ENCODE assay signal across 23 cellular contexts in the genomic region with DNA sequence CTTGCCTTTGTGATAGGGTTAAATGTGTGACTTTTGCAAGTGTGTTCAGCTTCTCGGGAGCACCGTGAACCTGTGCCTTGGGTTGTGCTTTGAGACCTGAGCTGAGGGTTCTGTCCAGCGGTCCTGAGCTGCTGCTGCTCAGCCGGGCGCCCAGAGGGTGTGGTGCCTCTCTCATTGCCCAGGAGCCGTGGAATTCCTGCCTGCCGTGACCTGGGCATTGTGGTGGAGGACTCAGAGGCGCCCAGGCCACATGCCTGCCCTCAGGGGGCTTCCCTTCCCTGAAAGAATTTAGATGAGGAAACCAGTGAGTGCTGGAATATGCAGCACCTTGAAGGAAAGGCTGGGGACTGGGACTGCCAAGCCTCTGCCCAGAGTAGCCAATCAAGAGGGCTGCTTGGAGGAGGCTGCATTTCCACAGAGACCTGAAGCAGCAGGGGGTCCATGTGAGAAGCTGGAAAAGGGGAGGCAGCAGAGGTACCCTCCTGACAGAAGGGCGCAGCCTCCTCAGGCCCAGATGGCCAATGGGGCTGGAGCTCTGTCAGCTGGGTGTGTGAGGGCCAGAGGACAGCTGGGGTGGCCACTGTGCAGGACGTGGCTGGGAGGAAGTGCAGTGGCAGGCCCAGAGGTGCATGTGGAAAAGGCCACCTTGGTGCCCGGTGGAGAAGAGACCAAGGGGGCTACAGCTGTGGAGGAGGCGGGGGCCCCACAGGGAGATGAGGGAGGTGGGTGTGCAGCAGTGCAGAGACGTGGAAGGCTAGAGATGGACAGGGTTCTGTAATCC.
DNase-seq lines count a peak whose midpoint lies in the region; ATAC-seq and TF ChIP-seq lines count a peak whose summit lies in the region.
"Had no signal": no experiment of that assay in that cellular context is flagged by ENCODE, and none has a peak within 500 bp of the region (broad histone marks: within the 10 kb centered on the region; RNA-seq: fewer than 3 reads in every experiment).

No MANE protein-coding gene starts in this region.

- H3K27ac Mint-ChIP-seq in activated naive CD4-positive, alpha-beta T cell treated with anti-CD3 and anti-CD28 coated beads, Interleukin-2, amount 10 ng/mL, durations not matched to agents 7 days and 5 days = no peak overlapping the region
- H3K27ac Mint-ChIP-seq in nephron progenitor cell = no peak overlapping the region
- H3K27ac Mint-ChIP-seq: activated T-helper 1 cell treated with anti-CD3 and anti-CD28 coated beads, Interleukin-12 subunit alpha, Interleukin-12 subunit beta, Interleukin-2, Interleukin-4 antibody, amounts not matched to agents 30 ng/mL and 10 ng/mL and 1 ng/mL, durations not matched to agents 14 hours and 24 hours and 36 hours; progenitor cell of endocrine pancreas had no signal

- TF ChIP-seq CTCF in left lung (IDR thresholded peaks at IDR 0.05) (no peak), tibial artery (IDR thresholded peaks at IDR 0.05) (no peak), smooth muscle cell (IDR thresholded peaks at IDR 0.05; ENCODE audit: borderline replicate concordance, insufficient read depth, poor library complexity, severe bottlenecking) (no peak), nephron progenitor cell (IDR thresholded peaks at IDR 0.05) (no peak)

- CTCF ChIA-PET in activated naive CD4-positive, alpha-beta T cell treated with anti-CD3 and anti-CD28 coated beads, Interleukin-2, amount 10 ng/mL, durations not matched to agents 7 days and 5 days (lab: Charles Lee) = interaction anchor here (0.8 kb wide), 1 partner anchor 24 kb away, joined by 3 read pairs; no protein-coding TSS in a partner anchor

- no peaks in the 10 kb centered on the region for H3K36me3 Mint-ChIP-seq in activated naive CD4-positive, alpha-beta T cell treated with anti-CD3 and anti-CD28 coated beads, Interleukin-2, amount 10 ng/mL, durations not matched to agents 7 days and 5 days
- peaks cover 36% of the 10 kb centered on the region for H3K36me3 Mint-ChIP-seq in nephron progenitor cell (ENCODE audit: low read depth)

- peaks cover 3% of the 10 kb centered on the region for H3K4me1 Mint-ChIP-seq in activated naive CD4-positive, alpha-beta T cell treated with anti-CD3 and anti-CD28 coated beads, Interleukin-2, amount 10 ng/mL, durations not matched to agents 7 days and 5 days
- H3K4me1 Mint-ChIP-seq in nephron progenitor cell = no peaks in the 10 kb centered on the region

- H3F3A ChIP-seq in smooth muscle cell (ENCODE audit: low read depth) = no peaks in the 10 kb centered on the region

- intact Hi-C loops in left lung (cut with DNase I) = no loop called here
- intact Hi-C loops in tibial artery (cut with DNase I; ENCODE audit: low total_unique reads) = no loop called here

- no peaks in the 10 kb centered on the region for H3K79me2 ChIP-seq in smooth muscle cell (ENCODE audit: low read depth)

- peak; percentile 5 for DNase-seq in activated naive CD4-positive, alpha-beta T cell treated with anti-CD3 and anti-CD28 coated beads, Interleukin-2, amount 10 ng/mL, durations not matched to agents 7 days and 5 days
- DNase-seq in activated naive CD4-positive, alpha-beta T cell treated with Interleukin-2 at 50 U/mL for 16 hours = no peak
- DNase-seq in SJCRH30 = no peak
- DNase-seq in left lung = peak; percentile 25 to 45
- DNase-seq in tibial artery = peak; percentile 16 to 46
- no peak for DNase-seq in smooth muscle cell (lab: John Stamatoyannopoulos, UW; ENCODE audit: unreplicated experiment)
- no peak for DNase-seq in nephron progenitor cell
- DNase-seq in amygdala (lab: John Stamatoyannopoulos, UW) = no peak
- DNase-seq: Calu3; foreskin fibroblast; HCEC 1CT; hypothalamus; Kasumi-1; mesenchymal stem cell; naive thymus-derived CD4-positive, alpha-beta T cell; NCI-H1048; NCI-H2029 treated with DMSO at 0.1 percent for 48 hours; PC-9; stimulated activated CD4-positive, alpha-beta T cell treated with anti-CD3 and anti-CD28 coated beads, Interleukin-4, amount 100 ng/mL, for 4 hours; stomach had no signal

- H3K36me3 ChIP-seq in SJCRH30 (no peaks in the 10 kb centered on the region), left lung (no peaks in the 10 kb centered on the region), tibial artery (no peaks in the 10 kb centered on the region), smooth muscle cell (ENCODE audit: low read depth) (no peaks in the 10 kb centered on the region)
- H3K36me3 ChIP-seq: adrenal gland had no signal

- no peaks in the 10 kb centered on the region for H3K27me3 Mint-ChIP-seq in activated naive CD4-positive, alpha-beta T cell treated with anti-CD3 and anti-CD28 coated beads, Interleukin-2, amount 10 ng/mL, durations not matched to agents 7 days and 5 days
- peaks cover 4% of the 10 kb centered on the region for H3K27me3 Mint-ChIP-seq in nephron progenitor cell (ENCODE audit: low read depth, poor library complexity)
- H3K27me3 Mint-ChIP-seq: naive thymus-derived CD4-positive, alpha-beta T cell had no signal

- no peaks in the 10 kb centered on the region; the same call in 1 of the 2 replicates for H3K4me1 ChIP-seq in SJCRH30
- H3K4me1 ChIP-seq in left lung = no peaks in the 10 kb centered on the region
- H3K4me1 ChIP-seq in tibial artery = peaks cover 0 to 7% (median 0%) of the 10 kb centered on the region in 4 donors
- H3K4me1 ChIP-seq in smooth muscle cell (ENCODE audit: low read depth) = no peaks in the 10 kb centered on the region
- H3K4me1 ChIP-seq: adrenal gland had no signal

- H3K4me3 Mint-ChIP-seq in activated naive CD4-positive, alpha-beta T cell treated with anti-CD3 and anti-CD28 coated beads, Interleukin-2, amount 10 ng/mL, durations not matched to agents 7 days and 5 days = no peak overlapping the region
- H3K4me3 Mint-ChIP-seq in nephron progenitor cell = no peak overlapping the region
- H3K4me3 Mint-ChIP-seq: activated T-helper 1 cell treated with anti-CD3 and anti-CD28 coated beads, Interleukin-12 subunit alpha, Interleukin-12 subunit beta, Interleukin-2, Interleukin-4 antibody, amounts not matched to agents 30 ng/mL and 10 ng/mL and 1 ng/mL, durations not matched to agents 14 hours and 24 hours and 36 hours had no signal

- peaks cover 64% of the 10 kb centered on the region for H4K20me1 ChIP-seq in smooth muscle cell (ENCODE audit: low read depth)

- H3K9me3 ChIP-seq in SJCRH30 (replicated peaks) = no peaks in the 10 kb centered on the region
- H3K9me3 ChIP-seq in left lung = no peaks in the 10 kb centered on the region
- H3K9me3 ChIP-seq in tibial artery = no peaks in the 10 kb centered on the region
- H3K9me3 ChIP-seq in smooth muscle cell (replicated peaks; ENCODE audit: low read depth) = no peaks in the 10 kb centered on the region
- H3K9me3 ChIP-seq: adrenal gland, stomach had no signal

- no peak for ATAC-seq in left lung
- ATAC-seq: naive thymus-derived CD4-positive, alpha-beta T cell had no signal

- H3K27ac ChIP-seq in SJCRH30 (peak overlapping the region; percentile 83), left lung (no peak overlapping the region), tibial artery (no peak overlapping the region), smooth muscle cell (ENCODE audit: low read depth) (no peak overlapping the region)
- H3K27ac ChIP-seq: adrenal gland, PC-9, stomach had no signal

- no peak overlapping the region for H2AFZ ChIP-seq in smooth muscle cell (ENCODE audit: low read depth)
- H2AFZ ChIP-seq: PC-9 had no signal

- H3K4me3 ChIP-seq in SJCRH30 = no peak overlapping the region
- H3K4me3 ChIP-seq in left lung = no peak overlapping the region
- no peak overlapping the region for H3K4me3 ChIP-seq in tibial artery
- no peak overlapping the region for H3K4me3 ChIP-seq in smooth muscle cell
- H3K4me3 ChIP-seq: adrenal gland, PC-9, stomach had no signal

- H3K4me2 ChIP-seq in smooth muscle cell = no peak overlapping the region
- H3K4me2 ChIP-seq: PC-9 had no signal

- no peak overlapping the region for H3K9ac ChIP-seq in smooth muscle cell (ENCODE audit: low read depth)

- WGBS in smooth muscle cell (ENCODE audit: low lambda C conversion rate) = 94% methylated on average over 13 of the region's 13 CpGs

- H3K27me3 ChIP-seq in SJCRH30 (no peaks in the 10 kb centered on the region), left lung (no peaks in the 10 kb centered on the region), tibial artery (no peaks in the 10 kb centered on the region), smooth muscle cell (ENCODE audit: low read depth) (no peaks in the 10 kb centered on the region)
- H3K27me3 ChIP-seq: adrenal gland, stomach had no signal

- no peaks in the 10 kb centered on the region for H3K9me3 Mint-ChIP-seq in activated naive CD4-positive, alpha-beta T cell treated with anti-CD3 and anti-CD28 coated beads, Interleukin-2, amount 10 ng/mL, durations not matched to agents 7 days and 5 days
- peaks cover 22% of the 10 kb centered on the region for H3K9me3 Mint-ChIP-seq in nephron progenitor cell
- H3K9me3 Mint-ChIP-seq: activated T-helper 1 cell treated with anti-CD3 and anti-CD28 coated beads, Interleukin-12 subunit alpha, Interleukin-12 subunit beta, Interleukin-2, Interleukin-4 antibody, amounts not matched to agents 30 ng/mL and 10 ng/mL and 1 ng/mL, durations not matched to agents 14 hours and 24 hours and 36 hours had no signal

Comparison
In these comparisons a context has a peak if more than half of its experiments do, and no peak if none do; other contexts are left out.
1. DNase-seq: peak in activated naive CD4-positive, alpha-beta T cell treated with anti-CD3 and anti-CD28 coated beads, Interleukin-2, amount 10 ng/mL, durations not matched to agents 7 days and 5 days (single experiment), left lung (2 of 2) and tibial artery (2 of 2); none in activated naive CD4-positive, alpha-beta T cell treated with Interleukin-2 at 50 U/mL for 16 hours (single experiment), SJCRH30 (0 of 2), smooth muscle cell (single experiment), nephron progenitor cell (single experiment) and amygdala (0 of 56).